8 cellular contexts compared by ENCODE assay signal in the genomic region with DNA sequence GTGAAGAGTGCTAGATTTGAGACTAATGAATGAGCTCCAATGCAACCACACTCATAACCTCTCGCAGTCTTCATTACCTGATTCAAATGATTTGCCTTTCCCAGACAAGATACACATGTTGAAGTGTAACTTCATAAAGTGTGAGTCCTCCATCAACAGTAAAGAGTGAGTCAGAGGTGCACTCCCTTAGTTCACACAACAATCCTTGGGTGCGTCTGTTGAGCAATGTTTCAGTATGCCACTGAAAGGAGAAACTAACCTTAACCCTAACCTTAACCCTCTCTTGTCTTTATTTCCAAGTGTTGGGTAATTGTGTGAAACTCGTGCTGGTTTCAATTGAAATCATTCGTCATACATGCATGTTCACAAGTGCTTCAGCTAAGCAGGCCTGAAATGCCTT. TPM values are rescaled to one million over a fixed set of nuclear protein-coding genes. Genes with fewer than 3 reads are reported as not detected.
A peak's percentile ranks its signal among the peaks of the same experiment; 100 is the strongest.
DNase-seq lines count a peak whose midpoint lies in the region; ATAC-seq and TF ChIP-seq lines count a peak whose summit lies in the region.

No MANE protein-coding gene starts in this region.

- H3K4me1 ChIP-seq in right atrium auricular region, result peaks cover 0 to 26% of the 10 kb centered on the region in 2 donors
- peaks cover 21% of the 10 kb centered on the region for H3K4me1 ChIP-seq in upper lobe of right lung

- ATAC-seq in Right ventricle myocardium superior (ENCODE audit: poor library complexity) (peak; percentile 36), upper lobe of right lung (peak; percentile 84), GM21515 (IDR thresholded peaks at IDR 0.05; ENCODE audit: unreplicated experiment) (no peak), GM19452 (IDR thresholded peaks at IDR 0.05; ENCODE audit: unreplicated experiment) (no peak)

- TF ChIP-seq CTCF in right atrium auricular region (IDR thresholded peaks at IDR 0.05) (no peak), upper lobe of right lung (IDR thresholded peaks at IDR 0.05) (no peak)

- no peaks in the 10 kb centered on the region for H3K9me3 ChIP-seq in right atrium auricular region
- no peaks in the 10 kb centered on the region for H3K9me3 ChIP-seq in upper lobe of right lung

- no peaks in the 10 kb centered on the region for H3K27me3 ChIP-seq in right atrium auricular region
- no peaks in the 10 kb centered on the region for H3K27me3 ChIP-seq in upper lobe of right lung

- intact Hi-C loops in Right ventricle myocardium superior (cut with DNase I), result no loop called here
- intact Hi-C loops in upper lobe of right lung (cut with DNase I), result no loop called here

- H3K36me3 ChIP-seq in right atrium auricular region (no peaks in the 10 kb centered on the region), upper lobe of right lung (no peaks in the 10 kb centered on the region)

- H3K4me3 ChIP-seq in right atrium auricular region (no peak overlapping the region), upper lobe of right lung (no peak overlapping the region)

- DNase-seq in Right ventricle myocardium superior, result no peak
- no peak for DNase-seq in right atrium auricular region (ENCODE audit: low spot score)
- DNase-seq in SIG-M5 treated with dmso at 0.1 percent for 504 hours (lab: John Stamatoyannopoulos, UW; ENCODE audit: unreplicated experiment), result peak; percentile 97
- DNase-seq in kidney glomerular epithelial cell (lab: John Stamatoyannopoulos, UW), result peak; percentile 62
- no peak for DNase-seq in upper lobe of right lung
- no peak for DNase-seq in stimulated activated naive CD4-positive, alpha-beta T cell (lab: John Stamatoyannopoulos, UW)

- H3K27ac ChIP-seq in right atrium auricular region, result no peak overlapping the region
- H3K27ac ChIP-seq in upper lobe of right lung, result no peak overlapping the region

RNA-seq across cellular contexts. Expression of a gene that starts 21.0 kb away (rescaled TPM):
- total RNA-seq in Right ventricle myocardium superior, result 52.4 TPM
- total RNA-seq in right atrium auricular region, result 10 to 100 TPM; 33.1 to 56.6 TPM
- total RNA-seq in upper lobe of right lung, result 116 TPM

Comparison
In these comparisons a context has a peak if more than half of its experiments do, and no peak if none do; other contexts are left out.
1. ATAC-seq: peak in Right ventricle myocardium superior (single experiment) and upper lobe of right lung (single experiment); none in GM21515 (single experiment) and GM19452 (single experiment).
2. DNase-seq: peak in SIG-M5 treated with dmso at 0.1 percent for 504 hours (single experiment) and kidney glomerular epithelial cell (single experiment); none in Right ventricle myocardium superior (single experiment), right atrium auricular region (single experiment), upper lobe of right lung (single experiment) and stimulated activated naive CD4-positive, alpha-beta T cell (0 of 6).